In genomic region chr3:32684800-32685603, GRCh38 we compare ENCODE assay signal across 1 cellular context.
TF ChIP-seq lines count a peak whose summit lies in the region.

A gene with protein sequence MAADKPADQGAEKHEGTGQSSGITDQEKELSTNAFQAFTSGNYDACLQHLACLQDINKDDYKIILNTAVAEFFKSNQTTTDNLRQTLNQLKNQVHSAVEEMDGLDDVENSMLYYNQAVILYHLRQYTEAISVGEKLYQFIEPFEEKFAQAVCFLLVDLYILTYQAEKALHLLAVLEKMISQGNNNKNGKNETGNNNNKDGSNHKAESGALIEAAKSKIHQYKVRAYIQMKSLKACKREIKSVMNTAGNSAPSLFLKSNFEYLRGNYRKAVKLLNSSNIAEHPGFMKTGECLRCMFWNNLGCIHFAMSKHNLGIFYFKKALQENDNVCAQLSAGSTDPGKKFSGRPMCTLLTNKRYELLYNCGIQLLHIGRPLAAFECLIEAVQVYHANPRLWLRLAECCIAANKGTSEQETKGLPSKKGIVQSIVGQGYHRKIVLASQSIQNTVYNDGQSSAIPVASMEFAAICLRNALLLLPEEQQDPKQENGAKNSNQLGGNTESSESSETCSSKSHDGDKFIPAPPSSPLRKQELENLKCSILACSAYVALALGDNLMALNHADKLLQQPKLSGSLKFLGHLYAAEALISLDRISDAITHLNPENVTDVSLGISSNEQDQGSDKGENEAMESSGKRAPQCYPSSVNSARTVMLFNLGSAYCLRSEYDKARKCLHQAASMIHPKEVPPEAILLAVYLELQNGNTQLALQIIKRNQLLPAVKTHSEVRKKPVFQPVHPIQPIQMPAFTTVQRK (plus strand): TSS chr3:32685188. CDS start chr3:32685461, 273 bp downstream.

TF ChIP-seq in HepG2, 621 proteins besides CTCF, POLR2A, EP300 and RAD21 (continued from another document and continues in another):
- TF ChIP-seq, protein P1, sequence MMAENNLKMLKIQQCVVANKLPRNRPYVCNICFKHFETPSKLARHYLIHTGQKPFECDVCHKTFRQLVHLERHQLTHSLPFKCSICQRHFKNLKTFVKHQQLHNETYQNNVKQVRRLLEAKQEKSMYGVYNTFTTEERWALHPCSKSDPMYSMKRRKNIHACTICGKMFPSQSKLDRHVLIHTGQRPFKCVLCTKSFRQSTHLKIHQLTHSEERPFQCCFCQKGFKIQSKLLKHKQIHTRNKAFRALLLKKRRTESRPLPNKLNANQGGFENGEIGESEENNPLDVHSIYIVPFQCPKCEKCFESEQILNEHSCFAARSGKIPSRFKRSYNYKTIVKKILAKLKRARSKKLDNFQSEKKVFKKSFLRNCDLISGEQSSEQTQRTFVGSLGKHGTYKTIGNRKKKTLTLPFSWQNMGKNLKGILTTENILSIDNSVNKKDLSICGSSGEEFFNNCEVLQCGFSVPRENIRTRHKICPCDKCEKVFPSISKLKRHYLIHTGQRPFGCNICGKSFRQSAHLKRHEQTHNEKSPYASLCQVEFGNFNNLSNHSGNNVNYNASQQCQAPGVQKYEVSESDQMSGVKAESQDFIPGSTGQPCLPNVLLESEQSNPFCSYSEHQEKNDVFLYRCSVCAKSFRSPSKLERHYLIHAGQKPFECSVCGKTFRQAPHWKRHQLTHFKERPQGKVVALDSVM (CRISPR knock-in tag; IDR thresholded peaks at IDR 0.05): peak; percentile 75
- TF ChIP-seq ZNF142 (CRISPR knock-in tag; IDR thresholded peaks at IDR 0.05) (peak; percentile 58; the same call in 1 of the 2 replicates), NONO (IDR thresholded peaks at IDR 0.05) (no peak), NONO (CRISPR knock-in tag; conservative IDR thresholded peaks at IDR 0.05) (peak; percentile 82), HDAC2 (CRISPR knock-in tag; IDR thresholded peaks at IDR 0.05) (peak; percentile 60; the same call in 1 of the 2 replicates), FOSL2 (CRISPR knock-in tag; IDR thresholded peaks at IDR 0.05) (no peak), AGO1 (IDR thresholded peaks at IDR 0.05; ENCODE audit: low read depth, low read length, poor library complexity, severe bottlenecking) (peak; percentile 58), NRL (CRISPR knock-in tag; IDR thresholded peaks at IDR 0.05; ENCODE audit: borderline replicate concordance) (peak; percentile 88; the same call in 1 of the 2 replicates), XBP1 (CRISPR knock-in tag; IDR thresholded peaks at IDR 0.05) (peak; percentile 62; the same call in 1 of the 2 replicates), JUNB (CRISPR knock-in tag; IDR thresholded peaks at IDR 0.05; ENCODE audit: borderline replicate concordance) (no peak), ZFY (CRISPR knock-in tag; IDR thresholded peaks at IDR 0.05) (peak; percentile 86), ZNF512 (CRISPR knock-in tag; IDR thresholded peaks at IDR 0.05) (0 out of 2 replicates have a peak, but pooled peaks have one; percentile 8), ZBTB42 (CRISPR knock-in tag; IDR thresholded peaks at IDR 0.05) (0 out of 2 replicates have a peak, but pooled peaks have one; percentile 58), ZNF564 (CRISPR knock-in tag; IDR thresholded peaks at IDR 0.05) (0 out of 2 replicates have a peak, but pooled peaks have one; percentile 49), ZNF772 (CRISPR knock-in tag; IDR thresholded peaks at IDR 0.05) (peak; percentile 86), NFYB (CRISPR knock-in tag; IDR thresholded peaks at IDR 0.05) (no peak), ARHGAP35 (CRISPR knock-in tag; IDR thresholded peaks at IDR 0.05; ENCODE audit: borderline replicate concordance) (peak; percentile 81; the same call in 1 of the 2 replicates), ETV6 (CRISPR knock-in tag; conservative IDR thresholded peaks at IDR 0.05) (peak; percentile 78; the same call in 1 of the 2 replicates), ZNF639 (CRISPR knock-in tag; conservative IDR thresholded peaks at IDR 0.05) (peak; percentile 82), WIZ (CRISPR knock-in tag; IDR thresholded peaks at IDR 0.05) (0 out of 2 replicates have a peak, but pooled peaks have one; percentile 58), CEBPB (IDR thresholded peaks at IDR 0.05; ENCODE audit: borderline replicate concordance, low read depth, low read length) (no peak), ZMYM4 (CRISPR knock-in tag; IDR thresholded peaks at IDR 0.05) (peak; percentile 82), FIP1L1 (IDR thresholded peaks at IDR 0.05; ENCODE audit: borderline replicate concordance, insufficient read depth, low read depth, low read length) (0 out of 2 replicates have a peak, but pooled peaks have one; percentile 36), HOXA7 (CRISPR knock-in tag; IDR thresholded peaks at IDR 0.05) (no peak), JUN (CRISPR knock-in tag; IDR thresholded peaks at IDR 0.05) (peak; percentile 37; the same call in 1 of the 2 replicates), ONECUT2 (CRISPR knock-in tag; IDR thresholded peaks at IDR 0.05) (0 out of 2 replicates have a peak, but pooled peaks have one; percentile 12), ZBTB25 (CRISPR knock-in tag; IDR thresholded peaks at IDR 0.05) (peak; percentile 86; the same call in 1 of the 2 replicates), SNRNP70 (IDR thresholded peaks at IDR 0.05; ENCODE audit: low read depth, low read length) (no peak), ZFX (CRISPR knock-in tag; IDR thresholded peaks at IDR 0.05; ENCODE audit: low read depth) (peak; percentile 72; the same call in 1 of the 2 replicates), FOSL1 (CRISPR knock-in tag; IDR thresholded peaks at IDR 0.05; ENCODE audit: borderline replicate concordance) (no peak), ZNF282 (IDR thresholded peaks at IDR 0.05; ENCODE audit: partially characterized antibody) (no peak), BCL6 (CRISPR knock-in tag; IDR thresholded peaks at IDR 0.05) (peak; percentile 34; the same call in 1 of the 2 replicates)
- TF ChIP-seq, protein P2, sequence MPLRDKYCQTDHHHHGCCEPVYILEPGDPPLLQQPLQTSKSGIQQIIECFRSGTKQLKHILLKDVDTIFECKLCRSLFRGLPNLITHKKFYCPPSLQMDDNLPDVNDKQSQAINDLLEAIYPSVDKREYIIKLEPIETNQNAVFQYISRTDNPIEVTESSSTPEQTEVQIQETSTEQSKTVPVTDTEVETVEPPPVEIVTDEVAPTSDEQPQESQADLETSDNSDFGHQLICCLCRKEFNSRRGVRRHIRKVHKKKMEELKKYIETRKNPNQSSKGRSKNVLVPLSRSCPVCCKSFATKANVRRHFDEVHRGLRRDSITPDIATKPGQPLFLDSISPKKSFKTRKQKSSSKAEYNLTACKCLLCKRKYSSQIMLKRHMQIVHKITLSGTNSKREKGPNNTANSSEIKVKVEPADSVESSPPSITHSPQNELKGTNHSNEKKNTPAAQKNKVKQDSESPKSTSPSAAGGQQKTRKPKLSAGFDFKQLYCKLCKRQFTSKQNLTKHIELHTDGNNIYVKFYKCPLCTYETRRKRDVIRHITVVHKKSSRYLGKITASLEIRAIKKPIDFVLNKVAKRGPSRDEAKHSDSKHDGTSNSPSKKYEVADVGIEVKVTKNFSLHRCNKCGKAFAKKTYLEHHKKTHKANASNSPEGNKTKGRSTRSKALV (CRISPR knock-in tag; IDR thresholded peaks at IDR 0.05): peak; percentile 70
- TF ChIP-seq, protein P3, sequence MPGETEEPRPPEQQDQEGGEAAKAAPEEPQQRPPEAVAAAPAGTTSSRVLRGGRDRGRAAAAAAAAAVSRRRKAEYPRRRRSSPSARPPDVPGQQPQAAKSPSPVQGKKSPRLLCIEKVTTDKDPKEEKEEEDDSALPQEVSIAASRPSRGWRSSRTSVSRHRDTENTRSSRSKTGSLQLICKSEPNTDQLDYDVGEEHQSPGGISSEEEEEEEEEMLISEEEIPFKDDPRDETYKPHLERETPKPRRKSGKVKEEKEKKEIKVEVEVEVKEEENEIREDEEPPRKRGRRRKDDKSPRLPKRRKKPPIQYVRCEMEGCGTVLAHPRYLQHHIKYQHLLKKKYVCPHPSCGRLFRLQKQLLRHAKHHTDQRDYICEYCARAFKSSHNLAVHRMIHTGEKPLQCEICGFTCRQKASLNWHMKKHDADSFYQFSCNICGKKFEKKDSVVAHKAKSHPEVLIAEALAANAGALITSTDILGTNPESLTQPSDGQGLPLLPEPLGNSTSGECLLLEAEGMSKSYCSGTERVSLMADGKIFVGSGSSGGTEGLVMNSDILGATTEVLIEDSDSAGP (CRISPR knock-in tag; IDR thresholded peaks at IDR 0.05; ENCODE audit: borderline replicate concordance): peak; percentile 90; the same call in 1 of the 2 replicates
- TF ChIP-seq, protein P4, sequence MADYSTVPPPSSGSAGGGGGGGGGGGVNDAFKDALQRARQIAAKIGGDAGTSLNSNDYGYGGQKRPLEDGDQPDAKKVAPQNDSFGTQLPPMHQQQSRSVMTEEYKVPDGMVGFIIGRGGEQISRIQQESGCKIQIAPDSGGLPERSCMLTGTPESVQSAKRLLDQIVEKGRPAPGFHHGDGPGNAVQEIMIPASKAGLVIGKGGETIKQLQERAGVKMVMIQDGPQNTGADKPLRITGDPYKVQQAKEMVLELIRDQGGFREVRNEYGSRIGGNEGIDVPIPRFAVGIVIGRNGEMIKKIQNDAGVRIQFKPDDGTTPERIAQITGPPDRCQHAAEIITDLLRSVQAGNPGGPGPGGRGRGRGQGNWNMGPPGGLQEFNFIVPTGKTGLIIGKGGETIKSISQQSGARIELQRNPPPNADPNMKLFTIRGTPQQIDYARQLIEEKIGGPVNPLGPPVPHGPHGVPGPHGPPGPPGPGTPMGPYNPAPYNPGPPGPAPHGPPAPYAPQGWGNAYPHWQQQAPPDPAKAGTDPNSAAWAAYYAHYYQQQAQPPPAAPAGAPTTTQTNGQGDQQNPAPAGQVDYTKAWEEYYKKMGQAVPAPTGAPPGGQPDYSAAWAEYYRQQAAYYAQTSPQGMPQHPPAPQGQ (CRISPR knock-in tag; IDR thresholded peaks at IDR 0.05; ENCODE audit: borderline replicate concordance): no peak
